28 cellular contexts compared by ENCODE assay signal in the genomic region with DNA sequence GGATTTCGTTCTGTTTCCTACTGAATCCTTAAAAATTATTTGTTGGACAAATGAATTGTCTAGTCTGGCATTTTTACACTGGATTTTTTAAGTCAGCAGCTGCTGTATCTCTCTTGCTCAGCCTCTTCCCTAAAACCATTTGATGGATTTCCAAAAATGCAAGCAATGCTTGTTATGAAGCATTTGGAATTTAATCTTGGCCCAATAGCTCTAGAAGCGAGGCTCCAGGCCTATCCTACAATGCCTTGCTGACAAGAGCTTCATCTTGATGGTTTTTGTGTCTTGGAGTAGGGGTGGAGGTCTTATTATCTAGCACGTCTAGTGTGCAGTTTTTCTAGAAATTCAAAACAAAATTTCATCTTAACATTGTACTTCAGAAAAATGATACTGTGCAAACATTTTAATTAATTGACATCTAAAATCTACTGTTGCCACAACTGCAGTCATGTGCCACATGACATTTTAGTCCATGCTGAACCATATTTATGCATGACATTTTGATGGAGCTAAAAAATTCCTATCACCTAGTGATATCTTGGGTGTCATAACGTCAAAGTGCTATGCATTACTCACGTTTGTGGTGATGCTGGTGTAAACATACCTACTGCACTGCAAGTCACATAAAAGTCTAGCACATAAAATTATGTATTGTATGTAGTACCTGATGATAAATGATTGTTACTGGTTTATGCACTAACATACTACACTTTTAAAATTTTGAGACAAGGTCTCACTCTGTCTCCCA. TPM values are rescaled to one million over a fixed set of nuclear protein-coding genes. Genes with fewer than 3 reads are reported as not detected.
DNase-seq lines count a peak whose midpoint lies in the region; ATAC-seq and TF ChIP-seq lines count a peak whose summit lies in the region.
"Had no signal": no experiment of that assay in that cellular context is flagged by ENCODE, and none has a peak within 500 bp of the region (broad histone marks: within the 10 kb centered on the region; RNA-seq: fewer than 3 reads in every experiment).

No MANE protein-coding gene starts in this region.

- H2AFZ ChIP-seq in IMR-90 (replicated peaks; ENCODE audit: low read length, poor library complexity): no peak overlapping the region
- H2AFZ ChIP-seq in trophoblast cell (ENCODE audit: insufficient read depth, low read length, poor library complexity): no peak overlapping the region

- no peak overlapping the region for H3K56ac ChIP-seq in IMR-90 (ENCODE audit: extremely low read depth, insufficient read depth, low read length)

- H3K4me2 ChIP-seq in IMR-90 (ENCODE audit: low read depth, low read length): no peak overlapping the region
- H3K4me2 ChIP-seq in trophoblast cell (ENCODE audit: low read length): no peak overlapping the region

- H3K4me3 ChIP-seq in BJ (ENCODE audit: low read depth, low read length): no peak overlapping the region
- no peak overlapping the region for H3K4me3 ChIP-seq in IMR-90 (ENCODE audit: insufficient read depth, low read depth, low read length)
- no peak overlapping the region for H3K4me3 ChIP-seq in trophoblast cell (ENCODE audit: low read depth, low read length)
- H3K4me3 ChIP-seq: gastrocnemius medialis, HAP-1, left lung, pancreas, tibial artery had no signal

- no peak overlapping the region for H4K12ac ChIP-seq in trophoblast cell (ENCODE audit: low read depth, low read length)

- H3K27ac ChIP-seq in IMR-90 (ENCODE audit: insufficient read depth, low read length) (peak overlapping the region; percentile 64; the same call in 1 of the 2 replicates), trophoblast cell (ENCODE audit: low read depth, low read length) (peak overlapping the region; percentile 38)
- H3K27ac ChIP-seq: epithelial cell of prostate, gastrocnemius medialis, left lung, pancreas, tibial artery had no signal

- H2AK5ac ChIP-seq in IMR-90 (ENCODE audit: low read depth, low read length) (peak overlapping the region; percentile 16; the same call in 1 of the 2 replicates), trophoblast cell (ENCODE audit: low read length) (no peak overlapping the region)

- WGBS in IMR-90 (ENCODE audit: extremely low coverage in 2 of 2, insufficient read length in 1 of 2), 2 experiments: no CpG with 5 or more reads among the region's 5 CpGs
- WGBS in trophoblast cell (ENCODE audit: extremely low coverage, insufficient coverage, insufficient read length): no CpG with 5 or more reads among the region's 5 CpGs

- peak overlapping the region; percentile 64; the same call in 1 of the 2 replicates for H4K91ac ChIP-seq in IMR-90 (ENCODE audit: insufficient read depth, low read depth, low read length)
- H4K91ac ChIP-seq in trophoblast cell (ENCODE audit: low read depth, low read length): peak overlapping the region; percentile 43

- BruUV-seq in IMR-90 (replicated peaks; lab: Mats Ljungman, UMichigan): no TSS peak

- H3K9me1 ChIP-seq in IMR-90 (ENCODE audit: insufficient read depth, low read length): peaks cover 16% of the 10 kb centered on the region

- peak; percentile 44 for ATAC-seq in IMR-90 (ENCODE audit: low read depth)
- ATAC-seq: activated T-cell treated with anti-CD3 and anti-CD28 coated beads, Interleukin-2, amount 50 U/mL, for 72 hours; gastrocnemius medialis; left lung; pancreas; sciatic nerve; stimulated activated naive CD8-positive, alpha-beta T cell treated with anti-CD3 and anti-CD28 coated beads, Interleukin-15, amount 100 ng/mL, for 72 hours; T-helper 17 cell had no signal

- H2BK5ac ChIP-seq in IMR-90 (ENCODE audit: low read depth, low read length, poor library complexity, severe bottlenecking) (peak overlapping the region; percentile 72), trophoblast cell (ENCODE audit: low read depth, low read length, poor library complexity) (no peak overlapping the region)

- H3K4ac ChIP-seq in IMR-90 (ENCODE audit: low read depth, low read length) (peak overlapping the region; percentile 31; the same call in 1 of the 2 replicates), trophoblast cell (ENCODE audit: low read depth, low read length) (no peak overlapping the region)

- H3K9me3 ChIP-seq in IMR-90 (ENCODE audit: control insufficient read depth, insufficient read depth, low read length): no peaks in the 10 kb centered on the region
- H3K9me3 ChIP-seq in trophoblast cell (ENCODE audit: insufficient read depth, low read depth, low read length): no peaks in the 10 kb centered on the region
- H3K9me3 ChIP-seq: BE2C, gastrocnemius medialis, HAP-1, left lung, pancreas, tibial artery had no signal

- CTCF ChIA-PET in BJ (lab: Yijun Ruan, JAX) (interaction anchor here (0.7 to 1.1 kb wide), 2 partner anchors 26 to 46 kb away, joined by 3 read pairs; no protein-coding TSS in a partner anchor), IMR-90 (lab: Yijun Ruan, JAX) (interaction anchor here (1.0 kb wide), 1 partner anchor 28 kb away, joined by 3 read pairs; no protein-coding TSS in a partner anchor)

- no peak overlapping the region for H2BK12ac ChIP-seq in trophoblast cell (ENCODE audit: low read length)

- dilution Hi-C loops in IMR-90 (cut with HindIII; ENCODE audit: low sequenced_read_pairs, unreplicated experiment): no loop called here

- H3K18ac ChIP-seq in IMR-90 (ENCODE audit: low read depth, low read length) (peak overlapping the region; percentile 85), trophoblast cell (ENCODE audit: low read length) (no peak overlapping the region)

- H2BK20ac ChIP-seq in IMR-90 (ENCODE audit: low read depth, low read length): peak overlapping the region; percentile 66

- H3K9ac ChIP-seq in IMR-90 (ENCODE audit: low read depth, low read length) (no peak overlapping the region), trophoblast cell (ENCODE audit: low read length) (no peak overlapping the region)

- in situ Hi-C loops in IMR-90 (cut with MboI; ENCODE audit: low sequenced_read_pairs): loop anchor here (25.0 kb wide), 1 partner anchor 390 kb away; no protein-coding TSS in a partner anchor

- H3K36me3 ChIP-seq in BJ (ENCODE audit: control insufficient read depth, insufficient read depth, low read length) (no peaks in the 10 kb centered on the region), IMR-90 (ENCODE audit: control insufficient read depth, insufficient read depth, low read length) (no peaks in the 10 kb centered on the region), trophoblast cell (ENCODE audit: control insufficient read depth in 1 of 2, insufficient read depth in 2 of 2, low read length in 2 of 2) (no peaks in the 10 kb centered on the region)
- H3K36me3 ChIP-seq: BE2C, gastrocnemius medialis, HAP-1, left lung, pancreas, tibial artery had no signal

- H3K79me1 ChIP-seq in IMR-90 (ENCODE audit: low read depth in 1 of 2, low read length in 2 of 2) (peaks cover 3 to 21% of the 10 kb centered on the region in 2 experiments; a peak in 3 of 4 replicates), trophoblast cell (ENCODE audit: low read length) (peaks cover 24% of the 10 kb centered on the region)

- H2BK15ac ChIP-seq in IMR-90 (ENCODE audit: low read depth, low read length): peak overlapping the region; percentile 67; the same call in 2 of the 3 replicates

- POLR2A ChIA-PET in BJ (lab: Charles Lee): interaction anchor here (0.7 kb wide), 1 partner anchor 22 kb away, joined by 4 read pairs; no protein-coding TSS in a partner anchor
- POLR2A ChIA-PET in IMR-90 (lab: Charles Lee; ENCODE audit: unreplicated experiment): no interaction called here

- DNase-seq in BJ (ENCODE audit: low read depth) (peak; percentile 38), IMR-90 (peak; percentile 66), dedifferentiated amniotic fluid mesenchymal stem cell (ENCODE audit: extremely low spot score) (peak; percentile 69), trophoblast cell (peak; percentile 54 to 84), NCI-H128 (lab: John Stamatoyannopoulos, UW; ENCODE audit: unreplicated experiment) (no peak), KG1 (lab: John Stamatoyannopoulos, UW) (no peak), 8988T (no peak)
- no peak for DNase-seq in activated CD4-positive, alpha-beta T cell treated with anti-CD3 and anti-CD28 coated beads for 48 hours
- DNase-seq: activated naive CD4-positive, alpha-beta T cell treated with anti-CD3 and anti-CD28 coated beads, Interleukin-2, amount 50 U/mL, for 16 hours; activated T-cell treated with anti-CD3 and anti-CD28 coated beads, Interleukin-2, amount 50 U/mL, for 72 hours; aorta; BE2C; gastrocnemius medialis; hippocampal formation; immature natural killer cell; Kasumi-1; left lung; midbrain; NCI-H1694; NCI-H2171 treated with DMSO at 0.1 percent for 48 hours; NCI-H526 treated with DMSO at 0.1 percent for 48 hours; pancreas; stimulated activated naive CD8-positive, alpha-beta T cell treated with anti-CD3 and anti-CD28 coated beads, Interleukin-15, amount 100 ng/mL, for 72 hours; T-helper 17 cell; tibial artery had no signal

- H2BK120ac ChIP-seq in IMR-90 (ENCODE audit: low read depth, low read length) (peak overlapping the region; percentile 66), trophoblast cell (ENCODE audit: insufficient read depth, low read length, poor library complexity) (no peak overlapping the region)

- intact Hi-C loops in IMR-90 (cut with micrococcal nuclease): no loop called here

- TF ChIP-seq POLR2A in IMR-90 (IDR thresholded peaks at IDR 0.05; ENCODE audit: low read depth, low read length): no peak

- no peak overlapping the region; the same call in none of the 2 replicates for H4K5ac ChIP-seq in IMR-90 (ENCODE audit: low read depth, low read length)

- peaks cover 26% of the 10 kb centered on the region for H3K4me1 ChIP-seq in IMR-90 (ENCODE audit: control insufficient read depth, insufficient read depth, low read length)
- peaks cover 6 to 25% of the 10 kb centered on the region in 2 experiments for H3K4me1 ChIP-seq in trophoblast cell (ENCODE audit: control insufficient read depth in 1 of 2, insufficient read depth in 2 of 2, low read length in 2 of 2)

- TF ChIP-seq CTCF in BJ (IDR thresholded peaks at IDR 0.05; ENCODE audit: insufficient read depth, low read depth, low read length) (no peak), IMR-90 (conservative IDR thresholded peaks at IDR 0.05; ENCODE audit: low read depth, low read length) (no peak)

- H3K27me3 ChIP-seq in BJ (ENCODE audit: control insufficient read depth, insufficient read depth, low read length): no peaks in the 10 kb centered on the region
- no peaks in the 10 kb centered on the region for H3K27me3 ChIP-seq in IMR-90 (ENCODE audit: control insufficient read depth, insufficient read depth, low read length)
- no peaks in the 10 kb centered on the region for H3K27me3 ChIP-seq in trophoblast cell (ENCODE audit: insufficient read depth, low read length)
- H3K27me3 ChIP-seq: BE2C, gastrocnemius medialis, left lung, pancreas, tibial artery had no signal

- H4K8ac ChIP-seq in IMR-90 (ENCODE audit: low read depth in 2 of 2, low read length in 2 of 2): peak overlapping the region in 1 of 2 experiments; percentile 37; a peak in 1 of 4 replicates
- no peak overlapping the region for H4K8ac ChIP-seq in trophoblast cell (ENCODE audit: low read depth, low read length)

- H3K23ac ChIP-seq in IMR-90 (ENCODE audit: low read depth, low read length): no peak overlapping the region
- H3K23ac ChIP-seq in trophoblast cell (ENCODE audit: low read length): no peak overlapping the region

- H3K14ac ChIP-seq in IMR-90 (replicated peaks; ENCODE audit: low read depth, low read length) (peak overlapping the region; percentile 47; the same call in 1 of the 2 replicates), trophoblast cell (ENCODE audit: low read length) (no peak overlapping the region)

- no peaks in the 10 kb centered on the region for H4K20me1 ChIP-seq in IMR-90 (ENCODE audit: insufficient read depth, low read length)

- peaks cover 3% of the 10 kb centered on the region for H3K79me2 ChIP-seq in trophoblast cell (ENCODE audit: control insufficient read depth, insufficient read depth, low read length, poor library complexity)

- TF ChIP-seq RAD21 in IMR-90 (IDR thresholded peaks at IDR 0.05; ENCODE audit: low read length): no peak

- H2AK9ac ChIP-seq in IMR-90 (replicated peaks; ENCODE audit: low read depth, low read length, poor library complexity): no peak overlapping the region

RNA-seq across cellular contexts. Expression of gene RAD23B, which starts 5.9 kb away (rescaled TPM):
- polyA plus RNA-seq in BJ (2011; rRNA removed) (206 and 229 TPM in 2 replicates), IMR-90 (2012; rRNA removed) (123 and 148 TPM in 2 replicates)
- 191 and 335 TPM in 2 replicates for polyA minus RNA-seq in BJ (2011; rRNA and poly(A)+ RNA removed)
- total RNA-seq in IMR-90 (2012; rRNA removed): 126 and 127 TPM in 2 replicates
- 48.2 and 80.7 TPM in 2 replicates for polyA plus RNA-seq in IMR-90 (2012; cell fraction: cytosol; rRNA removed)
- polyA plus RNA-seq in IMR-90 (2012; cell fraction: nucleus; rRNA removed; ENCODE audit: low replicate concordance): 20.9 and 67.7 TPM in 2 replicates
- polyA plus RNA-seq in trophoblast cell (2013): 272 and 284 TPM in 2 replicates

Comparison
In these comparisons a context has a peak if more than half of its experiments do, and no peak if none do; other contexts are left out.
1. DNase-seq: peak in BJ (single experiment), IMR-90 (single experiment), dedifferentiated amniotic fluid mesenchymal stem cell (single experiment) and trophoblast cell (2 of 2); none in NCI-H128 (single experiment), activated CD4-positive, alpha-beta T cell treated with anti-CD3 and anti-CD28 coated beads for 48 hours (single experiment), KG1 (single experiment) and 8988T (single experiment).